ENCODE assay signal across 9 cellular contexts in genomic region chr7:66140924-66141323, GRCh38. TPM values are rescaled to one million over a fixed set of nuclear protein-coding genes. Genes with fewer than 3 reads are reported as not detected.
A peak's percentile ranks its signal among the peaks of the same experiment; 100 is the strongest.
DNase-seq lines count a peak whose midpoint lies in the region; ATAC-seq, FAIRE-seq and TF ChIP-seq lines count a peak whose summit lies in the region.
"Had no signal": no experiment of that assay in that cellular context is flagged by ENCODE, and none has a peak within 500 bp of the region (broad histone marks: within the 10 kb centered on the region; RNA-seq: fewer than 3 reads in every experiment).

No MANE protein-coding gene starts in this region.

- intact Hi-C loops in HepG2 (cut with micrococcal nuclease; ENCODE audit: unreplicated experiment) (loop anchor here (5.0 to 10.0 kb wide), 3 partner anchors 56 to 396 kb away; no protein-coding TSS in a partner anchor), transverse colon (cut with DNase I; ENCODE audit: low total_unique reads) (no loop called here)

- H3K27ac Mint-ChIP-seq in activated naive CD4-positive, alpha-beta T cell treated with anti-CD3 and anti-CD28 coated beads, Interleukin-2, amount 10 ng/mL, durations not matched to agents 7 days and 5 days, result no peak overlapping the region
- H3K27ac Mint-ChIP-seq: activated naive CD4-positive, alpha-beta T cell treated with anti-CD3 and anti-CD28 coated beads, Interleukin-2, amount 50 U/mL, for 24 hours had no signal

- H3K4me3 Mint-ChIP-seq in activated naive CD4-positive, alpha-beta T cell treated with anti-CD3 and anti-CD28 coated beads, Interleukin-2, amount 10 ng/mL, durations not matched to agents 7 days and 5 days, result no peak overlapping the region
- no peak overlapping the region for H3K4me3 Mint-ChIP-seq in activated T-cell treated with anti-CD3 and anti-CD28 coated beads, Interleukin-2, amount 50 U/mL, for 4 hours
- H3K4me3 Mint-ChIP-seq: activated naive CD4-positive, alpha-beta T cell treated with anti-CD3 and anti-CD28 coated beads, Interleukin-2, amount 50 U/mL, for 24 hours had no signal

- peaks cover 57% of the 10 kb centered on the region for H3K4me1 ChIP-seq in HepG2 (ENCODE audit: insufficient read depth, low read length)
- H3K4me1 ChIP-seq in transverse colon, result peaks cover 0 to 24% (median 4%) of the 10 kb centered on the region in 4 donors

- POLR2A ChIA-PET in HepG2 (lab: Yijun Ruan, JAX), result interaction anchor here (3.7 to 4.7 kb wide), 2 partner anchors 26 to 65 kb away, joined by 18 to 33 read pairs; partner anchors contain the start of genes ASL and CRCP

- H3K9me3 Mint-ChIP-seq in activated naive CD4-positive, alpha-beta T cell treated with anti-CD3 and anti-CD28 coated beads, Interleukin-2, amount 10 ng/mL, durations not matched to agents 7 days and 5 days, result no peaks in the 10 kb centered on the region
- H3K9me3 Mint-ChIP-seq in activated T-cell treated with anti-CD3 and anti-CD28 coated beads, Interleukin-2, amount 50 U/mL, for 4 hours, result no peaks in the 10 kb centered on the region
- H3K9me3 Mint-ChIP-seq: activated naive CD4-positive, alpha-beta T cell treated with anti-CD3 and anti-CD28 coated beads, Interleukin-2, amount 50 U/mL, for 24 hours had no signal

- no peak for TF ChIP-seq EP300 in HepG2 (IDR thresholded peaks at IDR 0.05; ENCODE audit: low read depth in 2 of 2, low read length in 2 of 2)
- TF ChIP-seq EP300 in HepG2 (CRISPR knock-in tag; IDR thresholded peaks at IDR 0.05; ENCODE audit: borderline replicate concordance), result no peak
- no peak for TF ChIP-seq EP300 in transverse colon (IDR thresholded peaks at IDR 0.05; ENCODE audit: low read depth)

- peak overlapping the region; percentile 71 for H3K27ac ChIP-seq in HepG2 (ENCODE audit: extremely low read length, insufficient read depth, low read length)
- peak overlapping the region; percentile 45 to 51 (median 47) for H3K27ac ChIP-seq in transverse colon

- peaks cover 8% of the 10 kb centered on the region for H3K79me2 ChIP-seq in HepG2 (ENCODE audit: insufficient read depth, low read length)

- H3K36me3 ChIP-seq in HepG2 (replicated peaks in 1 of 2; ENCODE audit: control insufficient read depth in 1 of 2, insufficient read depth in 2 of 2, low read length in 2 of 2) (peaks cover 0 to 45% of the 10 kb centered on the region in 2 experiments; a peak in 4 of 5 replicates), transverse colon (peaks cover 0 to 40% (median 10%) of the 10 kb centered on the region in 4 donors)

- no peak overlapping the region for H3K4me2 ChIP-seq in HepG2 (ENCODE audit: low read depth, low read length)

- H3K4me3 ChIP-seq in NB4 (ENCODE audit: low read depth, low read length), result no peak overlapping the region
- H3K4me3 ChIP-seq in HepG2 (replicated peaks in 1 of 3; ENCODE audit: insufficient read depth in 1 of 3, low read depth in 2 of 3, low read length in 3 of 3), result no peak overlapping the region
- no peak overlapping the region for H3K4me3 ChIP-seq in transverse colon

- TF ChIP-seq POLR2A in NB4 (IDR thresholded peaks at IDR 0.05; ENCODE audit: extremely low read depth, insufficient read length) (no peak), HepG2 (IDR thresholded peaks at IDR 0.05; ENCODE audit: insufficient read depth in 1 of 2, low read depth in 2 of 2, low read length in 2 of 2) (no peak), transverse colon (IDR thresholded peaks at IDR 0.05) (no peak)

- no peaks in the 10 kb centered on the region for H3K27me3 Mint-ChIP-seq in activated naive CD4-positive, alpha-beta T cell treated with anti-CD3 and anti-CD28 coated beads, Interleukin-2, amount 10 ng/mL, durations not matched to agents 7 days and 5 days
- H3K27me3 Mint-ChIP-seq in activated T-cell treated with anti-CD3 and anti-CD28 coated beads, Interleukin-2, amount 50 U/mL, for 4 hours (ENCODE audit: low read depth), result no peaks in the 10 kb centered on the region
- H3K27me3 Mint-ChIP-seq: activated naive CD4-positive, alpha-beta T cell treated with anti-CD3 and anti-CD28 coated beads, Interleukin-2, amount 50 U/mL, for 24 hours had no signal

- no peaks in the 10 kb centered on the region; the same call in 1 of the 2 replicates for H4K20me1 ChIP-seq in HepG2 (ENCODE audit: insufficient read depth, low read length)

- no peak overlapping the region for H2AFZ ChIP-seq in HepG2 (ENCODE audit: low read length)

- peaks cover 52% of the 10 kb centered on the region for H3K36me3 Mint-ChIP-seq in activated naive CD4-positive, alpha-beta T cell treated with anti-CD3 and anti-CD28 coated beads, Interleukin-2, amount 10 ng/mL, durations not matched to agents 7 days and 5 days
- H3K36me3 Mint-ChIP-seq in activated T-cell treated with anti-CD3 and anti-CD28 coated beads, Interleukin-2, amount 50 U/mL, for 4 hours (ENCODE audit: insufficient read depth), result peaks cover 61% of the 10 kb centered on the region

- in situ Hi-C loops in HepG2 (cut with HindIII; ENCODE audit: extremely low pct_ligation_motif_present, low pct_unique_long_range_greater_than_20kb) (no loop called here), transverse colon (cut with MboI; ENCODE audit: low pct_ligation_motif_present in 1 of 4, low pct_unique_long_range_greater_than_20kb in 1 of 4, low sequenced_read_pairs in 3 of 4) (no loop called here)

- H3K9ac ChIP-seq in HepG2 (ENCODE audit: insufficient read depth, low read depth, low read length), result no peak overlapping the region

- TF ChIP-seq CTCF in NB4 (IDR thresholded peaks at IDR 0.05; ENCODE audit: low read depth, low read length) (peak; percentile 47), HepG2 (CRISPR knock-in tag; IDR thresholded peaks at IDR 0.05) (peak; percentile 75), transverse colon (IDR thresholded peaks at IDR 0.05) (peak in 4 of 5 experiments; percentile 32 to 44 (median 38))

- peak; percentile 77 for DNase-seq in AG20443 (ENCODE audit: low spot score)
- peak; percentile 56 for DNase-seq in NB4 (ENCODE audit: low read depth)
- DNase-seq in cerebellum (ENCODE audit: low spot score), result peak; percentile 56
- no peak for DNase-seq in HepG2 (ENCODE audit: low spot score)
- DNase-seq in transverse colon, result peak; percentile 47
- no peak for DNase-seq in activated naive CD4-positive, alpha-beta T cell treated with anti-CD3 and anti-CD28 coated beads, Interleukin-2, amount 10 ng/mL, durations not matched to agents 7 days and 5 days
- no peak for DNase-seq in activated T-cell treated with anti-CD3 and anti-CD28 coated beads, Interleukin-2, amount 50 U/mL, for 4 hours
- no peak for DNase-seq in NCI-H2029 (lab: John Stamatoyannopoulos, UW)

- ATAC-seq in HepG2, result peak; percentile 46; the same call in 2 of the 3 replicates
- no peak for ATAC-seq in activated T-cell treated with anti-CD3 and anti-CD28 coated beads, Interleukin-2, amount 50 U/mL, for 4 hours

- no peaks in the 10 kb centered on the region for H3K9me3 ChIP-seq in HepG2 (ENCODE audit: low read length)
- no peaks in the 10 kb centered on the region for H3K9me3 ChIP-seq in transverse colon

- BruUV-seq in HepG2 (replicated peaks; lab: Mats Ljungman, UMichigan), result no TSS peak

- H3K4me1 Mint-ChIP-seq in activated naive CD4-positive, alpha-beta T cell treated with anti-CD3 and anti-CD28 coated beads, Interleukin-2, amount 10 ng/mL, durations not matched to agents 7 days and 5 days, result no peaks in the 10 kb centered on the region
- no peaks in the 10 kb centered on the region for H3K4me1 Mint-ChIP-seq in activated T-cell treated with anti-CD3 and anti-CD28 coated beads, Interleukin-2, amount 50 U/mL, for 4 hours (ENCODE audit: low read depth)

- CTCF ChIA-PET in HepG2 (lab: Yijun Ruan, JAX; ENCODE audit: low intra/inter-chr PET ratio, low total read pairs), result no interaction called here
- CTCF ChIA-PET in activated naive CD4-positive, alpha-beta T cell treated with anti-CD3 and anti-CD28 coated beads, Interleukin-2, amount 10 ng/mL, durations not matched to agents 7 days and 5 days (lab: Charles Lee), result no interaction called here

- no peak for FAIRE-seq in HepG2 (lab: Jason Lieb, UNC)

- 59% methylated on average over 4 of the region's 4 CpGs for WGBS in HepG2 (ENCODE audit: low lambda C conversion rate)
- WGBS in transverse colon (ENCODE audit: low coverage in 1 of 2), 2 donors, result 41 to 64% methylated on average over 4 of the region's 4 CpGs

- TF ChIP-seq RAD21 in HepG2 (CRISPR knock-in tag; IDR thresholded peaks at IDR 0.05), result peak; percentile 56; the same call in 1 of the 2 replicates

- H3K27me3 ChIP-seq in HepG2 (ENCODE audit: control insufficient read depth in 1 of 2, insufficient read depth in 2 of 2, low read length in 2 of 2) (no peaks in the 10 kb centered on the region), transverse colon (no peaks in the 10 kb centered on the region)

TF ChIP-seq in HepG2, 621 proteins besides CTCF, POLR2A, EP300 and RAD21 (continues in another document):
- peak; percentile 33; the same call in 1 of the 2 replicates for TF ChIP-seq PPARG (CRISPR knock-in tag; conservative IDR thresholded peaks at IDR 0.05)
- no peak for TF ChIP-seq POLR2G (IDR thresholded peaks at IDR 0.05; ENCODE audit: low read depth, low read length)
- TF ChIP-seq YEATS2 (CRISPR knock-in tag; IDR thresholded peaks at IDR 0.05; ENCODE audit: borderline replicate concordance), result no peak

RNA-seq across cellular contexts. Expression of gene CRCP, which starts 26.3 kb away (rescaled TPM):
- total RNA-seq in cerebellum, result 38.9 TPM
- 31.0 and 41.1 TPM in 2 replicates for total RNA-seq in HepG2 (2016; rRNA removed; fragmentation: Illumina TruSeq; extraction: Trizol)
- 9.9 and 16.6 TPM in 2 replicates for total RNA-seq in HepG2 (2016; cell fraction: cytosol; rRNA removed; fragmentation: Illumina TruSeq; extraction: Trizol; ENCODE audit: low read depth)
- total RNA-seq in HepG2 (2016; cell fraction: insoluble cytoplasmic fraction; rRNA removed; fragmentation: Illumina TruSeq; extraction: Trizol), result 31.6 and 44.5 TPM in 2 replicates
- 21.3 and 21.4 TPM in 2 replicates for total RNA-seq in HepG2 (2016; cell fraction: membrane; rRNA removed; fragmentation: Illumina TruSeq; extraction: Trizol)
- total RNA-seq in HepG2 (2016; cell fraction: nucleus; rRNA removed; fragmentation: Illumina TruSeq; extraction: Trizol), result 13.8 and 14.1 TPM in 2 replicates
- 22.7 and 27.7 TPM in 2 replicates for polyA plus RNA-seq in HepG2 (2011; rRNA removed)
- 27.6 and 28.2 TPM in 2 replicates for polyA plus RNA-seq in HepG2 (2011; cell fraction: cytosol; rRNA removed)
- 10.8 and 14.7 TPM in 2 replicates for polyA plus RNA-seq in HepG2 (2011; cell fraction: nucleus; rRNA removed)
- polyA plus RNA-seq in HepG2 (2012), result 20.8 and 22.7 TPM in 2 replicates
- 5.1 and 5.2 TPM in 2 replicates for polyA plus RNA-seq in HepG2 (2016; cell fraction: cytosol; fragmentation: Illumina TruSeq; extraction: Trizol; ENCODE audit: low read depth)
- polyA plus RNA-seq in HepG2 (2016; cell fraction: insoluble cytoplasmic fraction; fragmentation: Illumina TruSeq; extraction: Trizol; ENCODE audit: low read depth), result 28.2 and 29.7 TPM in 2 replicates
- 10.6 and 11.6 TPM in 2 replicates for polyA plus RNA-seq in HepG2 (2016; cell fraction: membrane; fragmentation: Illumina TruSeq; extraction: Trizol; ENCODE audit: low read depth)
- polyA plus RNA-seq in HepG2 (2016; cell fraction: nucleus; fragmentation: Illumina TruSeq; extraction: Trizol; ENCODE audit: insufficient read depth, low read depth), result 16.1 and 23.0 TPM in 2 replicates
- 20.8 and 22.0 TPM in 2 replicates for polyA minus RNA-seq in HepG2 (2011; rRNA and poly(A)+ RNA removed; ENCODE audit: low replicate concordance)
- 20.6 and 22.6 TPM in 2 replicates for polyA minus RNA-seq in HepG2 (2011; cell fraction: cytosol; rRNA and poly(A)+ RNA removed)
- polyA minus RNA-seq in HepG2 (2011; cell fraction: nucleus; rRNA and poly(A)+ RNA removed), result 18.3 and 21.8 TPM in 2 replicates
- 10 to 100 TPM; 20.6 to 48.6 (median 44.1) TPM for total RNA-seq in transverse colon
- 10 to 100 TPM; 41.9 to 48.0 (median 47.6) TPM for total RNA-seq in activated T-cell treated with anti-CD3 and anti-CD28 coated beads, Interleukin-2, amount 50 U/mL, for 4 hours

Comparison
In these comparisons a context has a peak if more than half of its experiments do, and no peak if none do; other contexts are left out.
1. DNase-seq: peak in AG20443 (single experiment), NB4 (single experiment), cerebellum (single experiment) and transverse colon (single experiment); none in HepG2 (single experiment), activated naive CD4-positive, alpha-beta T cell treated with anti-CD3 and anti-CD28 coated beads, Interleukin-2, amount 10 ng/mL, durations not matched to agents 7 days and 5 days (single experiment), activated T-cell treated with anti-CD3 and anti-CD28 coated beads, Interleukin-2, amount 50 U/mL, for 4 hours (single experiment) and NCI-H2029 (single experiment).
2. Peak in every context shown above with its lines, with median percentiles within 50 percentile points of each other: CTCF ChIP-seq.